ENCODE assay signal across 13 cellular contexts in genomic region chr17:42002792-42003301, GRCh38. TPM values are rescaled to one million over a fixed set of nuclear protein-coding genes. Genes with fewer than 3 reads are reported as not detected.
DNase-seq lines count a peak whose midpoint lies in the region; ATAC-seq and TF ChIP-seq lines count a peak whose summit lies in the region.
"Had no signal": no experiment of that assay in that cellular context is flagged by ENCODE, and none has a peak within 500 bp of the region (broad histone marks: within the 10 kb centered on the region; RNA-seq: fewer than 3 reads in every experiment).

No MANE protein-coding gene starts in this region.

- H3K4me1 ChIP-seq in PC-3 (ENCODE audit: insufficient read depth, low read length) (peaks cover 11% of the 10 kb centered on the region), duodenal mucosa (ENCODE audit: control insufficient read depth in 1 of 2, insufficient read depth in 2 of 2, low read length in 2 of 2) (peaks cover 24 to 44% of the 10 kb centered on the region in 2 donors)

- H3K4me3 ChIP-seq in PC-3 (ENCODE audit: low read length) (no peak overlapping the region), duodenal mucosa (ENCODE audit: low read depth in 1 of 2, low read length in 2 of 2) (peak overlapping the region; percentile 31 to 46)
- H3K4me3 ChIP-seq: BLaER1 treated with 17β-estradiol and CSF1 and Interleukin-3, amounts not matched to agents 10 nM and 100 nM had no signal

- H3K9me2 ChIP-seq in PC-3 (replicated peaks; ENCODE audit: low read length) = no peaks in the 10 kb centered on the region

- DNase-seq in COLO829 (ENCODE audit: low spot score) = peak; percentile 40
- DNase-seq in PC-3 = peak; percentile 39
- DNase-seq in non-pigmented ciliary epithelial cell (ENCODE audit: low read depth) = peak; percentile 34
- DNase-seq in NCI-H748 treated with DMSO at 0.1 percent for 48 hours (lab: John Stamatoyannopoulos, UW) = no peak
- DNase-seq in cerebellar nuclear complex (lab: John Stamatoyannopoulos, UW) = no peak
- DNase-seq: activated CD4-positive, alpha-beta T cell treated with anti-CD3 and anti-CD28 coated beads, Interleukin-2, amount 10 ng/mL, durations not matched to agents 24 days and 14 days; activated naive CD8-positive, alpha-beta T cell treated with anti-CD3 and anti-CD28 coated beads, Interleukin-2, amount 50 U/mL, for 24 hours; NCI-H1694; T-cell had no signal

- H3K36me3 ChIP-seq in PC-3 (ENCODE audit: low read depth, low read length) = peaks cover 26% of the 10 kb centered on the region
- H3K36me3 ChIP-seq in duodenal mucosa (ENCODE audit: control insufficient read depth in 1 of 2, insufficient read depth in 2 of 2, low read length in 2 of 2) = peaks cover 7 to 22% of the 10 kb centered on the region in 2 donors

- H3K27ac ChIP-seq in PC-3 (ENCODE audit: low read length) = no peak overlapping the region
- no peak overlapping the region for H3K27ac ChIP-seq in duodenal mucosa (ENCODE audit: low read depth, low read length)
- H3K27ac ChIP-seq: BLaER1 treated with 17β-estradiol and CSF1 and Interleukin-3, amounts not matched to agents 10 nM and 100 nM had no signal

- BruUV-seq in PC-3 (replicated peaks; lab: Mats Ljungman, UMichigan) = no TSS peak

- intact Hi-C loops in PC-3 (cut with micrococcal nuclease) = no loop called here

- H3F3A ChIP-seq in PC-3 (ENCODE audit: low read length, unreplicated experiment) = no peaks in the 10 kb centered on the region

- no peaks in the 10 kb centered on the region; the same call in none of the 2 replicates for H4K20me1 ChIP-seq in PC-3 (ENCODE audit: low read length)

- H3K9ac ChIP-seq in PC-3 (ENCODE audit: low read length) = no peak overlapping the region
- peak overlapping the region in 1 of 2 donors; percentile 48 for H3K9ac ChIP-seq in duodenal mucosa (ENCODE audit: low read depth in 1 of 2, low read length in 2 of 2)
- H3K9ac ChIP-seq: BLaER1 treated with 17β-estradiol and CSF1 and Interleukin-3, amounts not matched to agents 10 nM and 100 nM had no signal

- POLR2A ChIA-PET in PC-3 (lab: Charles Lee; ENCODE audit: unreplicated experiment) = no interaction called here

- peak overlapping the region; percentile 30 for H3K4me2 ChIP-seq in PC-3 (ENCODE audit: low read length)

- H3K9me3 ChIP-seq in PC-3 (ENCODE audit: low read length) = no peaks in the 10 kb centered on the region
- no peaks in the 10 kb centered on the region for H3K9me3 ChIP-seq in duodenal mucosa (ENCODE audit: control insufficient read depth in 1 of 2, low read length in 2 of 2)
- H3K9me3 ChIP-seq: BLaER1 treated with 17β-estradiol and CSF1 and Interleukin-3, amounts not matched to agents 10 nM and 100 nM had no signal

- no peaks in the 10 kb centered on the region for H3K27me3 ChIP-seq in PC-3 (ENCODE audit: low read length)
- no peaks in the 10 kb centered on the region for H3K27me3 ChIP-seq in duodenal mucosa (ENCODE audit: control insufficient read depth in 1 of 2, insufficient read depth in 2 of 2, low read length in 2 of 2)
- H3K27me3 ChIP-seq: BLaER1 treated with 17β-estradiol and CSF1 and Interleukin-3, amounts not matched to agents 10 nM and 100 nM had no signal

- ATAC-seq in PC-3 (peak; percentile 71), GM19324 (IDR thresholded peaks at IDR 0.05; ENCODE audit: low FRiP score, unreplicated experiment) (no peak), GM21619 (IDR thresholded peaks at IDR 0.05; ENCODE audit: unreplicated experiment) (no peak)
- ATAC-seq: activated naive CD8-positive, alpha-beta T cell treated with anti-CD3 and anti-CD28 coated beads, Interleukin-2, amount 50 U/mL, for 24 hours; T-cell had no signal

- no peak for TF ChIP-seq CTCF in PC-3 (conservative IDR thresholded peaks at IDR 0.05; ENCODE audit: low read depth, low read length)

- peaks cover 71% of the 10 kb centered on the region for H3K79me2 ChIP-seq in PC-3 (ENCODE audit: low read length)

- CTCF ChIA-PET in PC-3 (lab: Charles Lee) = interaction anchor here (0.6 kb wide), 1 partner anchor 14 kb away, joined by 3 read pairs; the partner anchor contains the start of gene DNAJC7

- no peak overlapping the region for H2AFZ ChIP-seq in PC-3 (ENCODE audit: low read length)

RNA-seq across cellular contexts. Expression of gene DNAJC7, which starts 14.4 kb away (rescaled TPM):
- total RNA-seq in PC-3 (2014; rRNA removed) = 60.1 and 76.3 TPM in 2 replicates

RNA-seq across cellular contexts. Expression of gene NKIRAS2, which starts 17.0 kb away (rescaled TPM):
- total RNA-seq in PC-3 (2014; rRNA removed) = 39.4 and 46.6 TPM in 2 replicates

RNA-seq across cellular contexts. Expression of gene CNP, which starts 36.3 kb away (rescaled TPM):
- total RNA-seq in PC-3 (2014; rRNA removed) = 75.4 and 91.6 TPM in 2 replicates

RNA-seq across cellular contexts. Expression of gene C17orf113, which starts 47.6 kb away (rescaled TPM):
- 0.62 and 1.8 TPM in 2 replicates for total RNA-seq in PC-3 (2014; rRNA removed)

Comparison
In these comparisons a context has a peak if more than half of its experiments do, and no peak if none do; other contexts are left out.
1. DNase-seq: peak in COLO829 (single experiment), PC-3 (single experiment) and non-pigmented ciliary epithelial cell (single experiment); none in NCI-H748 treated with DMSO at 0.1 percent for 48 hours (single experiment) and cerebellar nuclear complex (0 of 2).